Comparison of ENCODE assay signal across 8 cellular contexts in genomic region chr17:82238562-82239201, GRCh38. TPM values are rescaled to one million over a fixed set of nuclear protein-coding genes. Genes with fewer than 3 reads are reported as not detected.
DNase-seq lines count a peak whose midpoint lies in the region; ATAC-seq and TF ChIP-seq lines count a peak whose summit lies in the region.

No MANE protein-coding gene starts in this region.

- POLR2A ChIA-PET in activated CD4-positive, alpha-beta memory T cell treated with anti-CD3 and anti-CD28 coated beads for 36 hours (lab: Charles Lee), result interaction anchor here (0.5 to 1.0 kb wide), 4 partner anchors 25 to 166 kb away, joined by 3 to 4 read pairs (median 3); no protein-coding TSS in a partner anchor
- POLR2A ChIA-PET in naive thymus-derived CD4-positive, alpha-beta T cell (lab: Charles Lee), result interaction anchor here (0.6 to 2.6 kb wide), 7 partner anchors 27 to 309 kb away, joined by 3 to 11 read pairs (median 3); partner anchors contain the start of gene CD7

- H3K4me3 Mint-ChIP-seq in activated CD4-positive, alpha-beta memory T cell treated with anti-CD3 and anti-CD28 coated beads for 36 hours, result peak overlapping the region; percentile 60
- peak overlapping the region; percentile 75 to 89 (median 82) for H3K4me3 Mint-ChIP-seq in naive thymus-derived CD4-positive, alpha-beta T cell

- H3K4me1 ChIP-seq in naive thymus-derived CD4-positive, alpha-beta T cell (ENCODE audit: control insufficient read depth in 2 of 2, insufficient read depth in 2 of 2, low read length in 2 of 2), result peaks cover 7 to 43% of the 10 kb centered on the region in 2 donors
- peaks cover 92% of the 10 kb centered on the region for H3K4me1 ChIP-seq in suprapubic skin

- peak overlapping the region; percentile 75 for H3K27ac Mint-ChIP-seq in activated CD4-positive, alpha-beta memory T cell treated with anti-CD3 and anti-CD28 coated beads for 36 hours
- peak overlapping the region; percentile 79 to 95 (median 89) for H3K27ac Mint-ChIP-seq in naive thymus-derived CD4-positive, alpha-beta T cell

- WGBS in suprapubic skin, result 21% methylated on average over 20 of the region's 33 CpGs

- H3K9me3 ChIP-seq in naive thymus-derived CD4-positive, alpha-beta T cell (ENCODE audit: control insufficient read depth in 2 of 3, low read length in 3 of 3), result no peaks in the 10 kb centered on the region
- no peaks in the 10 kb centered on the region for H3K9me3 ChIP-seq in suprapubic skin

- CTCF ChIA-PET in activated CD4-positive, alpha-beta memory T cell treated with anti-CD3 and anti-CD28 coated beads for 36 hours (lab: Charles Lee), result interaction anchor here (1.1 to 3.8 kb wide), 4 partner anchors 33 to 113 kb away, joined by 3 to 19 read pairs (median 8); no protein-coding TSS in a partner anchor
- CTCF ChIA-PET in naive thymus-derived CD4-positive, alpha-beta T cell (lab: Charles Lee), result interaction anchor here (1.2 to 1.3 kb wide), 3 partner anchors 79 to 87 kb away, joined by 4 to 7 read pairs (median 4); partner anchors contain the start of gene CD7

- DNase-seq in CD1c-positive myeloid dendritic cell (ENCODE audit: extremely low spot score) (peak; percentile 87), LNCaP clone FGC (ENCODE audit: low read depth) (peak; percentile 66), suprapubic skin (ENCODE audit: low spot score in 2 of 2) (peak; percentile 82 to 93), H7 (no peak)
- peak; percentile 87 for DNase-seq in activated CD4-positive, alpha-beta memory T cell treated with anti-CD3 and anti-CD28 coated beads for 36 hours
- peak; percentile 53 for DNase-seq in effector CD8-positive, alpha-beta T cell (lab: John Stamatoyannopoulos, UW)
- peak in 8 of 9 donors; percentile 55 to 75 (median 59) for DNase-seq in naive thymus-derived CD4-positive, alpha-beta T cell

- peak overlapping the region; percentile 52 for H3K27ac ChIP-seq in naive thymus-derived CD4-positive, alpha-beta T cell (ENCODE audit: low read depth, low read length)
- H3K27ac ChIP-seq in suprapubic skin, result peak overlapping the region; percentile 45

- peaks cover 25% of the 10 kb centered on the region for H3K36me3 Mint-ChIP-seq in activated CD4-positive, alpha-beta memory T cell treated with anti-CD3 and anti-CD28 coated beads for 36 hours
- peaks cover 0 to 8% (median 0%) of the 10 kb centered on the region in 5 donors for H3K36me3 Mint-ChIP-seq in naive thymus-derived CD4-positive, alpha-beta T cell

- no peak for TF ChIP-seq POLR2A in suprapubic skin (IDR thresholded peaks at IDR 0.05)

- H3K4me3 ChIP-seq in LNCaP clone FGC (ENCODE audit: low read depth, low read length) (no peak overlapping the region), suprapubic skin (peak overlapping the region; percentile 40), H7 (ENCODE audit: insufficient read depth, low read depth, low read length) (no peak overlapping the region)
- H3K4me3 ChIP-seq in naive thymus-derived CD4-positive, alpha-beta T cell (ENCODE audit: low read length), result peak overlapping the region; percentile 41

- no peak for TF ChIP-seq EP300 in suprapubic skin (IDR thresholded peaks at IDR 0.05)

- peaks cover under 1 to 24% (median 7%) of the 10 kb centered on the region in 3 experiments for H3K36me3 ChIP-seq in naive thymus-derived CD4-positive, alpha-beta T cell (ENCODE audit: control insufficient read depth in 2 of 3, insufficient read depth in 3 of 3, low read length in 3 of 3)
- H3K36me3 ChIP-seq in suprapubic skin, result peaks cover 12% of the 10 kb centered on the region
- peaks cover 12% of the 10 kb centered on the region for H3K36me3 ChIP-seq in H7 (replicated peaks; ENCODE audit: control insufficient read depth, insufficient read depth, low read length)

- H3K4me1 Mint-ChIP-seq in activated CD4-positive, alpha-beta memory T cell treated with anti-CD3 and anti-CD28 coated beads for 36 hours (ENCODE audit: low read depth), result peaks cover 64% of the 10 kb centered on the region
- H3K4me1 Mint-ChIP-seq in naive thymus-derived CD4-positive, alpha-beta T cell, result peaks cover 5 to 48% (median 43%) of the 10 kb centered on the region in 7 donors

- H3K27me3 Mint-ChIP-seq in activated CD4-positive, alpha-beta memory T cell treated with anti-CD3 and anti-CD28 coated beads for 36 hours, result no peaks in the 10 kb centered on the region
- H3K27me3 Mint-ChIP-seq in naive thymus-derived CD4-positive, alpha-beta T cell, result no peaks in the 10 kb centered on the region

- intact Hi-C loops in activated CD4-positive, alpha-beta memory T cell treated with anti-CD3 and anti-CD28 coated beads for 36 hours (cut with micrococcal nuclease), result loop anchor here (2.0 kb wide), 1 partner anchor 180 kb away; the partner anchor contains the start of genes HEXD and OGFOD3
- intact Hi-C loops in naive thymus-derived CD4-positive, alpha-beta T cell (cut with micrococcal nuclease), result loop anchor here (1.0 to 10.0 kb wide), 5 partner anchors 35 to 204 kb away; partner anchors contain the start of genes CD7 (in 1 of the 2), CSNK1D (in 1 of the 2), DCXR (in 1 of the 2) and HEXD (in 1 of the 2)

- no peaks in the 10 kb centered on the region for H3K27me3 ChIP-seq in naive thymus-derived CD4-positive, alpha-beta T cell (ENCODE audit: control insufficient read depth in 2 of 2, insufficient read depth in 2 of 2, low read length in 2 of 2)
- H3K27me3 ChIP-seq in suprapubic skin (no peaks in the 10 kb centered on the region), H7 (ENCODE audit: control insufficient read depth, insufficient read depth, low read length) (no peaks in the 10 kb centered on the region)

- no peaks in the 10 kb centered on the region for H3K9me3 Mint-ChIP-seq in activated CD4-positive, alpha-beta memory T cell treated with anti-CD3 and anti-CD28 coated beads for 36 hours
- H3K9me3 Mint-ChIP-seq in naive thymus-derived CD4-positive, alpha-beta T cell, result peaks cover 0 to 1% (median 0%) of the 10 kb centered on the region in 11 donors

- no peak for TF ChIP-seq CTCF in LNCaP clone FGC (IDR thresholded peaks at IDR 0.05; ENCODE audit: control insufficient read depth, extremely low read depth, insufficient read depth)
- TF ChIP-seq CTCF in suprapubic skin (IDR thresholded peaks at IDR 0.05), result no peak

- ATAC-seq in naive thymus-derived CD4-positive, alpha-beta T cell, result peak; percentile 54
- ATAC-seq in HG02981 (IDR thresholded peaks at IDR 0.05; ENCODE audit: unreplicated experiment), result no peak

RNA-seq across cellular contexts. Expression of gene SLC16A3, which starts 9.8 kb away (rescaled TPM):
- total RNA-seq in activated CD4-positive, alpha-beta memory T cell treated with anti-CD3 and anti-CD28 coated beads for 36 hours, result 10 to 100 TPM; 97.4 to 99.7 TPM
- 100 to 1,000 TPM in 2 of 5 experiments, 10 to 100 TPM in 3; 14.6 to 264 (median 67.0) TPM for total RNA-seq in naive thymus-derived CD4-positive, alpha-beta T cell
- 1 to 10 TPM; 1.4 to 1.9 TPM for polyA plus RNA-seq in naive thymus-derived CD4-positive, alpha-beta T cell
- total RNA-seq in suprapubic skin, result 1 to 10 TPM; 3.6 to 7.6 (median 4.5) TPM
- total RNA-seq in H7 (2014; rRNA removed; shearing (Covaris generic)), result 31.2 and 52.0 TPM in 2 replicates

RNA-seq across cellular contexts. Expression of gene CCDC57, which starts 26.0 kb away (rescaled TPM):
- total RNA-seq in activated CD4-positive, alpha-beta memory T cell treated with anti-CD3 and anti-CD28 coated beads for 36 hours, result 10 to 100 TPM; 49.6 to 51.7 TPM
- total RNA-seq in naive thymus-derived CD4-positive, alpha-beta T cell, result 100 to 1,000 TPM in 2 of 5 experiments, 10 to 100 TPM in 3; 75.7 to 127 (median 95.0) TPM
- 10 to 100 TPM; 32.1 to 36.8 TPM for polyA plus RNA-seq in naive thymus-derived CD4-positive, alpha-beta T cell
- 10 to 100 TPM; 16.1 to 29.8 (median 20.3) TPM for total RNA-seq in suprapubic skin
- total RNA-seq in H7 (2014; rRNA removed; shearing (Covaris generic)), result 3.7 and 6.0 TPM in 2 replicates

RNA-seq across cellular contexts. Expression of gene CSNK1D, which starts 34.8 kb away (rescaled TPM):
- 100 to 1,000 TPM; 110 to 111 TPM for total RNA-seq in activated CD4-positive, alpha-beta memory T cell treated with anti-CD3 and anti-CD28 coated beads for 36 hours
- total RNA-seq in naive thymus-derived CD4-positive, alpha-beta T cell, result 100 to 1,000 TPM; 144 to 249 (median 176) TPM
- 10 to 100 TPM; 46.1 to 81.3 TPM for polyA plus RNA-seq in naive thymus-derived CD4-positive, alpha-beta T cell
- 100 to 1,000 TPM in 1 of 4 donors, 10 to 100 TPM in 3; 52.3 to 142 (median 58.8) TPM for total RNA-seq in suprapubic skin
- total RNA-seq in H7 (2014; rRNA removed; shearing (Covaris generic)), result 31.7 and 37.3 TPM in 2 replicates

Comparison
In these comparisons a context has a peak if more than half of its experiments do, and no peak if none do; other contexts are left out.
1. H3K4me3 ChIP-seq: peak in naive thymus-derived CD4-positive, alpha-beta T cell (single experiment) and suprapubic skin (single experiment); none in LNCaP clone FGC (single experiment) and H7 (single experiment).